In genomic region chr10:12690525-12691139, GRCh38 we compare ENCODE assay signal across 16 cellular contexts.
A peak's percentile ranks its signal among the peaks of the same experiment; 100 is the strongest.
DNase-seq lines count a peak whose midpoint lies in the region; ATAC-seq and TF ChIP-seq lines count a peak whose summit lies in the region.
"Had no signal": no experiment of that assay in that cellular context is flagged by ENCODE, and none has a peak within 500 bp of the region (broad histone marks: within the 10 kb centered on the region; RNA-seq: fewer than 3 reads in every experiment).

No MANE protein-coding gene starts in this region.

- peaks cover 9% of the 10 kb centered on the region for H3K4me1 ChIP-seq in rectal smooth muscle tissue (ENCODE audit: control insufficient read depth, insufficient read depth, low read length)

- peak overlapping the region; percentile 10 for H3K4me3 ChIP-seq in fibroblast of villous mesenchyme (ENCODE audit: low read depth, low read length)
- H3K4me3 ChIP-seq in rectal smooth muscle tissue (ENCODE audit: low read length), result no peak overlapping the region
- H3K4me3 ChIP-seq: dorsolateral prefrontal cortex had no signal

- ATAC-seq in GM19351 (IDR thresholded peaks at IDR 0.05; ENCODE audit: unreplicated experiment), result no peak

- no peak overlapping the region for H3K9ac ChIP-seq in rectal smooth muscle tissue (ENCODE audit: low read length)

- H3K27me3 ChIP-seq in rectal smooth muscle tissue (ENCODE audit: control insufficient read depth, insufficient read depth, low read length), result no peaks in the 10 kb centered on the region
- H3K27me3 ChIP-seq: dorsolateral prefrontal cortex had no signal

- H3K36me3 ChIP-seq in rectal smooth muscle tissue (ENCODE audit: control insufficient read depth, insufficient read depth, low read length), result no peaks in the 10 kb centered on the region

- H3K27ac ChIP-seq in rectal smooth muscle tissue (ENCODE audit: low read depth, low read length), result peak overlapping the region; percentile 81
- H3K27ac ChIP-seq: 22Rv1 had no signal

- no peak for TF ChIP-seq CTCF in fibroblast of villous mesenchyme (IDR thresholded peaks at IDR 0.05; ENCODE audit: insufficient read depth, low read depth, low read length)

- peak; percentile 30 for DNase-seq in DMS53 (lab: John Stamatoyannopoulos, UW)
- DNase-seq in DMS53 treated with DMSO at 0.1 percent for 48 hours (lab: John Stamatoyannopoulos, UW; ENCODE audit: unreplicated experiment), result no peak
- peak; percentile 74 for DNase-seq in NCI-H345 (lab: John Stamatoyannopoulos, UW)
- DNase-seq in fibroblast of villous mesenchyme (ENCODE audit: low read depth), result peak; percentile 91
- DNase-seq in NCI-H1092 (lab: John Stamatoyannopoulos, UW), result no peak
- DNase-seq in NCI-H2029 treated with DMSO at 0.1 percent for 48 hours (lab: John Stamatoyannopoulos, UW), result no peak
- DNase-seq: activated CD4-positive, alpha-beta T cell treated with anti-CD3 and anti-CD28 coated beads for 1 hour; activated effector memory CD4-positive, alpha-beta T cell treated with anti-CD3 and anti-CD28 coated beads, Interleukin-2, amount 50 U/mL, for 16 hours; anterior cingulate cortex; CD8-positive, alpha-beta memory T cell; dorsolateral prefrontal cortex; NCI-H524 treated with DMSO at 0.1 percent for 48 hours; posterior cingulate gyrus had no signal

Comparison
In these comparisons a context has a peak if more than half of its experiments do, and no peak if none do; other contexts are left out.
1. DNase-seq: peak in DMS53 (single experiment), NCI-H345 (single experiment) and fibroblast of villous mesenchyme (single experiment); none in DMS53 treated with DMSO at 0.1 percent for 48 hours (single experiment), NCI-H1092 (single experiment) and NCI-H2029 treated with DMSO at 0.1 percent for 48 hours (single experiment).